1 cellular context compared by ENCODE assay signal in the genomic region with DNA sequence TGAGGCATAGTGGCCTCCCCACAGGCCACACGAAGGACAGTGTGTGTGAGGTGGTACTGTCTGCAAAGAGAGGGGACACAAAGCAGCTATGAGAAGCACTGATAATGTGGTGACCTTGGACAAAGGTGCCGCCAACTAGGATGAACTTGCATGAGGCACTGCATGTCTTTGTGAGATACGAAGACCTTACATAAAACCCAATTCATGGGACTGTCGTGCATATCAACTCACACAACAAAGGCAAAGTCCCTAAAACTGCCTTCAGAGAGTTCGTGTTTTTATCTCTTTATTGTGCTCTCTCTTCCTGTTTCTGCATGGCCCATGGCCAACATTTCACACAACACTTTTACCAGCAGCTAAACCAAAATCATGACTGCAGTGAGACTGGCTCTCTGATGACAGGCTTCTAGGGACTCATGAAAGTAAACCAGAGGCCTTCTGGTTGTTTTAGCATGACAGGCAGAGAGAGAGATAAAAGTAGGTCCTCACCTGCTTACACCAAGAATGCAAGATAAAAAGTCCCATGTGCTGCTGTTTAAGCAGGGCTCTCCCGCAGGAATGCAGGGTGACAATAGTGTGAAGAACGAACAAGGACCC.
TF ChIP-seq lines count a peak whose summit lies in the region.

No MANE protein-coding gene starts in this region.

TF ChIP-seq in GM23338, 12 proteins besides CTCF, POLR2A, EP300 and RAD21 (continued from another document):
- TF ChIP-seq, protein P1, sequence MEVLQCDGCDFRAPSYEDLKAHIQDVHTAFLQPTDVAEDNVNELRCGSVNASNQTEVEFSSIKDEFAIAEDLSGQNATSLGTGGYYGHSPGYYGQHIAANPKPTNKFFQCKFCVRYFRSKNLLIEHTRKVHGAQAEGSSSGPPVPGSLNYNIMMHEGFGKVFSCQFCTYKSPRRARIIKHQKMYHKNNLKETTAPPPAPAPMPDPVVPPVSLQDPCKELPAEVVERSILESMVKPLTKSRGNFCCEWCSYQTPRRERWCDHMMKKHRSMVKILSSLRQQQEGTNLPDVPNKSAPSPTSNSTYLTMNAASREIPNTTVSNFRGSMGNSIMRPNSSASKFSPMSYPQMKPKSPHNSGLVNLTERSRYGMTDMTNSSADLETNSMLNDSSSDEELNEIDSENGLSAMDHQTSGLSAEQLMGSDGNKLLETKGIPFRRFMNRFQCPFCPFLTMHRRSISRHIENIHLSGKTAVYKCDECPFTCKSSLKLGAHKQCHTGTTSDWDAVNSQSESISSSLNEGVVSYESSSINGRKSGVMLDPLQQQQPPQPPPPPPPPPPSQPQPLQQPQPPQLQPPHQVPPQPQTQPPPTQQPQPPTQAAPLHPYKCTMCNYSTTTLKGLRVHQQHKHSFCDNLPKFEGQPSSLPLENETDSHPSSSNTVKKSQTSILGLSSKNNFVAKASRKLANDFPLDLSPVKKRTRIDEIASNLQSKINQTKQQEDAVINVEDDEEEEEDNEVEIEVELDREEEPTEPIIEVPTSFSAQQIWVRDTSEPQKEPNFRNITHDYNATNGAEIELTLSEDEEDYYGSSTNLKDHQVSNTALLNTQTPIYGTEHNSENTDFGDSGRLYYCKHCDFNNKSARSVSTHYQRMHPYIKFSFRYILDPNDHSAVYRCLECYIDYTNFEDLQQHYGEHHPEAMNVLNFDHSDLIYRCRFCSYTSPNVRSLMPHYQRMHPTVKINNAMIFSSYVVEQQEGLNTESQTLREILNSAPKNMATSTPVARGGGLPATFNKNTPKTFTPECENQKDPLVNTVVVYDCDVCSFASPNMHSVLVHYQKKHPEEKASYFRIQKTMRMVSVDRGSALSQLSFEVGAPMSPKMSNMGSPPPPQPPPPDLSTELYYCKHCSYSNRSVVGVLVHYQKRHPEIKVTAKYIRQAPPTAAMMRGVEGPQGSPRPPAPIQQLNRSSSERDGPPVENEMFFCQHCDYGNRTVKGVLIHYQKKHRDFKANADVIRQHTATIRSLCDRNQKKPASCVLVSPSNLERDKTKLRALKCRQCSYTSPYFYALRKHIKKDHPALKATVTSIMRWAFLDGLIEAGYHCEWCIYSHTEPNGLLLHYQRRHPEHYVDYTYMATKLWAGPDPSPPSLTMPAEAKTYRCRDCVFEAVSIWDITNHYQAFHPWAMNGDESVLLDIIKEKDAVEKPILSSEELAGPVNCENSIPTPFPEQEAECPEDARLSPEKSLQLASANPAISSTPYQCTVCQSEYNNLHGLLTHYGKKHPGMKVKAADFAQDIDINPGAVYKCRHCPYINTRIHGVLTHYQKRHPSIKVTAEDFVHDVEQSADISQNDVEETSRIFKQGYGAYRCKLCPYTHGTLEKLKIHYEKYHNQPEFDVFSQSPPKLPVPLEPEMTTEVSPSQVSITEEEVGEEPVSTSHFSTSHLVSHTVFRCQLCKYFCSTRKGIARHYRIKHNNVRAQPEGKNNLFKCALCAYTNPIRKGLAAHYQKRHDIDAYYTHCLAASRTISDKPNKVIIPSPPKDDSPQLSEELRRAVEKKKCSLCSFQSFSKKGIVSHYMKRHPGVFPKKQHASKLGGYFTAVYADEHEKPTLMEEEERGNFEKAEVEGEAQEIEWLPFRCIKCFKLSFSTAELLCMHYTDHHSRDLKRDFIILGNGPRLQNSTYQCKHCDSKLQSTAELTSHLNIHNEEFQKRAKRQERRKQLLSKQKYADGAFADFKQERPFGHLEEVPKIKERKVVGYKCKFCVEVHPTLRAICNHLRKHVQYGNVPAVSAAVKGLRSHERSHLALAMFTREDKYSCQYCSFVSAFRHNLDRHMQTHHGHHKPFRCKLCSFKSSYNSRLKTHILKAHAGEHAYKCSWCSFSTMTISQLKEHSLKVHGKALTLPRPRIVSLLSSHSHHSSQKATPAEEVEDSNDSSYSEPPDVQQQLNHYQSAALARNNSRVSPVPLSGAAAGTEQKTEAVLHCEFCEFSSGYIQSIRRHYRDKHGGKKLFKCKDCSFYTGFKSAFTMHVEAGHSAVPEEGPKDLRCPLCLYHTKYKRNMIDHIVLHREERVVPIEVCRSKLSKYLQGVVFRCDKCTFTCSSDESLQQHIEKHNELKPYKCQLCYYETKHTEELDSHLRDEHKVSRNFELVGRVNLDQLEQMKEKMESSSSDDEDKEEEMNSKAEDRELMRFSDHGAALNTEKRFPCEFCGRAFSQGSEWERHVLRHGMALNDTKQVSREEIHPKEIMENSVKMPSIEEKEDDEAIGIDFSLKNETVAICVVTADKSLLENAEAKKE (CRISPR knock-in tag; IDR thresholded peaks at IDR 0.05) = no peak
- no peak for TF ChIP-seq NANOG (IDR thresholded peaks at IDR 0.05; ENCODE audit: borderline replicate concordance)
- no peak for TF ChIP-seq ZNF114 (CRISPR knock-in tag; IDR thresholded peaks at IDR 0.05)
- TF ChIP-seq JUNB (IDR thresholded peaks at IDR 0.05; ENCODE audit: unreplicated experiment) = no peak
- TF ChIP-seq EZH2phosphoT487 (IDR thresholded peaks at IDR 0.05; ENCODE audit: unreplicated experiment) = no peak
- TF ChIP-seq, protein P2, sequence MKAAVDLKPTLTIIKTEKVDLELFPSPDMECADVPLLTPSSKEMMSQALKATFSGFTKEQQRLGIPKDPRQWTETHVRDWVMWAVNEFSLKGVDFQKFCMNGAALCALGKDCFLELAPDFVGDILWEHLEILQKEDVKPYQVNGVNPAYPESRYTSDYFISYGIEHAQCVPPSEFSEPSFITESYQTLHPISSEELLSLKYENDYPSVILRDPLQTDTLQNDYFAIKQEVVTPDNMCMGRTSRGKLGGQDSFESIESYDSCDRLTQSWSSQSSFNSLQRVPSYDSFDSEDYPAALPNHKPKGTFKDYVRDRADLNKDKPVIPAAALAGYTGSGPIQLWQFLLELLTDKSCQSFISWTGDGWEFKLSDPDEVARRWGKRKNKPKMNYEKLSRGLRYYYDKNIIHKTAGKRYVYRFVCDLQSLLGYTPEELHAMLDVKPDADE (IDR thresholded peaks at IDR 0.05) = no peak
- no peak for TF ChIP-seq ZNF331 (CRISPR knock-in tag; IDR thresholded peaks at IDR 0.05; ENCODE audit: low read depth)
- TF ChIP-seq, protein P3, sequence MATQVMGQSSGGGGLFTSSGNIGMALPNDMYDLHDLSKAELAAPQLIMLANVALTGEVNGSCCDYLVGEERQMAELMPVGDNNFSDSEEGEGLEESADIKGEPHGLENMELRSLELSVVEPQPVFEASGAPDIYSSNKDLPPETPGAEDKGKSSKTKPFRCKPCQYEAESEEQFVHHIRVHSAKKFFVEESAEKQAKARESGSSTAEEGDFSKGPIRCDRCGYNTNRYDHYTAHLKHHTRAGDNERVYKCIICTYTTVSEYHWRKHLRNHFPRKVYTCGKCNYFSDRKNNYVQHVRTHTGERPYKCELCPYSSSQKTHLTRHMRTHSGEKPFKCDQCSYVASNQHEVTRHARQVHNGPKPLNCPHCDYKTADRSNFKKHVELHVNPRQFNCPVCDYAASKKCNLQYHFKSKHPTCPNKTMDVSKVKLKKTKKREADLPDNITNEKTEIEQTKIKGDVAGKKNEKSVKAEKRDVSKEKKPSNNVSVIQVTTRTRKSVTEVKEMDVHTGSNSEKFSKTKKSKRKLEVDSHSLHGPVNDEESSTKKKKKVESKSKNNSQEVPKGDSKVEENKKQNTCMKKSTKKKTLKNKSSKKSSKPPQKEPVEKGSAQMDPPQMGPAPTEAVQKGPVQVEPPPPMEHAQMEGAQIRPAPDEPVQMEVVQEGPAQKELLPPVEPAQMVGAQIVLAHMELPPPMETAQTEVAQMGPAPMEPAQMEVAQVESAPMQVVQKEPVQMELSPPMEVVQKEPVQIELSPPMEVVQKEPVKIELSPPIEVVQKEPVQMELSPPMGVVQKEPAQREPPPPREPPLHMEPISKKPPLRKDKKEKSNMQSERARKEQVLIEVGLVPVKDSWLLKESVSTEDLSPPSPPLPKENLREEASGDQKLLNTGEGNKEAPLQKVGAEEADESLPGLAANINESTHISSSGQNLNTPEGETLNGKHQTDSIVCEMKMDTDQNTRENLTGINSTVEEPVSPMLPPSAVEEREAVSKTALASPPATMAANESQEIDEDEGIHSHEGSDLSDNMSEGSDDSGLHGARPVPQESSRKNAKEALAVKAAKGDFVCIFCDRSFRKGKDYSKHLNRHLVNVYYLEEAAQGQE (IDR thresholded peaks at IDR 0.05; ENCODE audit: unreplicated experiment) = no peak
- TF ChIP-seq POLR2AphosphoS5 (IDR thresholded peaks at IDR 0.05; ENCODE audit: low read depth) = no peak
- TF ChIP-seq STAT1 (IDR thresholded peaks at IDR 0.05; ENCODE audit: unreplicated experiment) = no peak
